ENCODE assay signal across 13 cellular contexts in the genomic region with DNA sequence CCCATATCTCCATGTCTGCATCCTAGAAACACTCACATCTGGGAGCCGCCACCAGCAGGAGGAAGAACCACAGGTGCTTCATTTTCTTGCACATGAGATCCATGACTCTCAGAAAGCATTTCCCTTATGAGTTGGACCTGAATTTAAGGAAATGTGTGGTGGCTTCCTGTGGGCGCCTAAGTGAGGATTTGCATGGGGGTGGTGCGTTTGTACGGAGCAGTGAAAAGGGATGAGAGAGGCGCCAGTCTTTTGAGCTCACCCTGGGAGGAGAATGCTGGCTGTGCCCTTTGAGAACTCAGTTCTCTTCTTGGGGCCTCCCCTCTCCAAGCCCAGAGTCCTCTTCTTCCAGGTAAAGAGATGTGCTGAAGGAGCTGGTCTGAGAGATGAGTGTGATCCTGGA.
"Had no signal": no experiment of that assay in that cellular context is flagged by ENCODE, and none has a peak within 500 bp of the region (broad histone marks: within the 10 kb centered on the region; RNA-seq: fewer than 3 reads in every experiment).

No MANE protein-coding gene starts in this region.

- H3K9me3 Mint-ChIP-seq: naive thymus-derived CD8-positive, alpha-beta T cell had no signal

- H3K27ac ChIP-seq: gastrocnemius medialis, heart right ventricle, neutrophil, psoas muscle, right lobe of liver, stomach, thoracic aorta, transverse colon had no signal

- DNase-seq: gastrocnemius medialis, hypothalamus, kidney glomerular epithelial cell, psoas muscle, retina had no signal

- H3K36me3 ChIP-seq: gastrocnemius medialis, heart right ventricle, neutrophil, right lobe of liver, stomach, thoracic aorta, transverse colon had no signal

- H3K27me3 ChIP-seq: gastrocnemius medialis, neutrophil, right lobe of liver had no signal

- H3K36me3 Mint-ChIP-seq: naive thymus-derived CD8-positive, alpha-beta T cell had no signal

- H3K9me3 ChIP-seq: gastrocnemius medialis, heart right ventricle, neutrophil, psoas muscle, right lobe of liver, thoracic aorta, transverse colon had no signal

- H3K4me3 ChIP-seq: gastrocnemius medialis, heart right ventricle, psoas muscle, right lobe of liver, stomach, thoracic aorta, transverse colon had no signal

- H3K4me3 Mint-ChIP-seq: naive thymus-derived CD8-positive, alpha-beta T cell had no signal

- H3K27ac Mint-ChIP-seq: naive thymus-derived CD8-positive, alpha-beta T cell had no signal

- H3K4me1 ChIP-seq: gastrocnemius medialis, heart right ventricle, psoas muscle, right lobe of liver, stomach, transverse colon had no signal

- ATAC-seq: esophagus mucosa, gastrocnemius medialis, heart right ventricle, psoas muscle had no signal
